In the genomic region with DNA sequence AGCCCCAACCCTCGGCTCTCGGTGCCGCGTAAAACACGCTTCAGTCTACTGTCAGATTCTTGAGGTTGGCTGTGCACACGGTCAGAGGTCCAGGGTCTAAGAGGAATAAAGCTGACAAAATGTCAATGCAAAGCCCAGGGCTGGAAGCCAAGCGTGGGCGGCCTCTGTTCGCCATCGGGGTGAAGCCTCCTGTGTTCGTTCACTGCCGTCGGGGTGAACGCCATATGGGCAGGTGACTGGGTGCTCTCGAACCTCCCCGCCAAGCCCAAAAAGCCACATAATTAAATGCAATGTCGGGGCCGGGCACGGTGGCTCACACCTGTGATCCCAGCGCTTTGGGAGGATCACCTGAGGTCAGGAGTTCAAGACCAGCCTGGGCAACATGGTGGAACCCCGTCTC, we compare ENCODE assay signal across 1 cellular context.
TF ChIP-seq lines count a peak whose summit lies in the region.

No MANE protein-coding gene starts in this region.

TF ChIP-seq in K562, 482 proteins besides CTCF, POLR2A, EP300 and RAD21:
- TF ChIP-seq EGR1 (conservative IDR thresholded peaks at IDR 0.05) (peak; percentile 26; the same call in 1 of the 2 replicates), ZFX (CRISPR knock-in tag; IDR thresholded peaks at IDR 0.05) (no peak)
